Comparison of ENCODE assay signal across 1 cellular context in genomic region chr17:2564876-2565275, GRCh38.
A peak's percentile ranks its signal among the peaks of the same experiment; 100 is the strongest.
TF ChIP-seq lines count a peak whose summit lies in the region.

No MANE protein-coding gene starts in this region.

TF ChIP-seq in HepG2, 621 proteins besides CTCF, POLR2A, EP300 and RAD21 (continued from another document and continues in another):
- no peak for TF ChIP-seq CREB1 (IDR thresholded peaks at IDR 0.05)
- no peak for TF ChIP-seq CREB1 (CRISPR knock-in tag; IDR thresholded peaks at IDR 0.05)
- no peak for TF ChIP-seq KIAA2018 (CRISPR knock-in tag; IDR thresholded peaks at IDR 0.05; ENCODE audit: borderline replicate concordance)
- no peak for TF ChIP-seq ZNF318 (CRISPR knock-in tag; IDR thresholded peaks at IDR 0.05)
- TF ChIP-seq SNAPC2 (CRISPR knock-in tag; IDR thresholded peaks at IDR 0.05): no peak
- TF ChIP-seq FOXO4 (CRISPR knock-in tag; conservative IDR thresholded peaks at IDR 0.05): no peak
- TF ChIP-seq FOXP4 (CRISPR knock-in tag; IDR thresholded peaks at IDR 0.05): 0 out of 2 replicates have a peak, but pooled peaks have one; percentile 31
- no peak for TF ChIP-seq GATA4 (IDR thresholded peaks at IDR 0.05; ENCODE audit: borderline replicate concordance, low read depth)
- TF ChIP-seq SOX13 (IDR thresholded peaks at IDR 0.05): 0 out of 2 replicates have a peak, but pooled peaks have one; percentile 23
- peak in 1 of 2 experiments; percentile 78; a peak in 2 of 4 replicates for TF ChIP-seq SOX13 (CRISPR knock-in tag; conservative IDR thresholded peaks at IDR 0.05 in 1 of 2, IDR thresholded peaks at IDR 0.05 in 1 of 2)
- TF ChIP-seq CREB3 (CRISPR knock-in tag; IDR thresholded peaks at IDR 0.05): no peak
- TF ChIP-seq SOX6 (IDR thresholded peaks at IDR 0.05): no peak
- TF ChIP-seq SOX6 (CRISPR knock-in tag; IDR thresholded peaks at IDR 0.05): peak; percentile 88
- no peak for TF ChIP-seq ZBTB21 (CRISPR knock-in tag; IDR thresholded peaks at IDR 0.05)
- TF ChIP-seq CEBPG (CRISPR knock-in tag; IDR thresholded peaks at IDR 0.05): peak; percentile 71
- TF ChIP-seq, protein P1, sequence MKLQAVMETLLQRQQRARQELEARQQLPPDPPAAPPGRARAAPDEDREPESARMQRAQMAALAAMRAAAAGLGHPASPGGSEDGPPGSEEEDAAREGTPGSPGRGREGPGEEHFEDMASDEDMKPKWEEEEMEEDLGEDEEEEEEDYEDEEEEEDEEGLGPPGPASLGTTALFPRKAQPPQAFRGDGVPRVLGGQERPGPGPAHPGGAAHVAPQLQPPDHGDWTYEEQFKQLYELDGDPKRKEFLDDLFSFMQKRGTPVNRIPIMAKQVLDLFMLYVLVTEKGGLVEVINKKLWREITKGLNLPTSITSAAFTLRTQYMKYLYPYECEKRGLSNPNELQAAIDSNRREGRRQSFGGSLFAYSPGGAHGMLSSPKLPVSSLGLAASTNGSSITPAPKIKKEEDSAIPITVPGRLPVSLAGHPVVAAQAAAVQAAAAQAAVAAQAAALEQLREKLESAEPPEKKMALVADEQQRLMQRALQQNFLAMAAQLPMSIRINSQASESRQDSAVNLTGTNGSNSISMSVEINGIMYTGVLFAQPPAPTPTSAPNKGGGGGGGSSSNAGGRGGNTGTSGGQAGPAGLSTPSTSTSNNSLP (IDR thresholded peaks at IDR 0.05; ENCODE audit: low read depth, low read length): 0 out of 2 replicates have a peak, but pooled peaks have one; percentile 11
- TF ChIP-seq PRDM15 (CRISPR knock-in tag; IDR thresholded peaks at IDR 0.05): no peak
- no peak for TF ChIP-seq SP2 (CRISPR knock-in tag; IDR thresholded peaks at IDR 0.05)
- no peak for TF ChIP-seq ZNF780A (CRISPR knock-in tag; IDR thresholded peaks at IDR 0.05)
- TF ChIP-seq RELA (CRISPR knock-in tag; IDR thresholded peaks at IDR 0.05): no peak
- no peak for TF ChIP-seq THRA (CRISPR knock-in tag; IDR thresholded peaks at IDR 0.05; ENCODE audit: borderline replicate concordance)
